ENCODE assay signal across 1 cellular context in the genomic region with DNA sequence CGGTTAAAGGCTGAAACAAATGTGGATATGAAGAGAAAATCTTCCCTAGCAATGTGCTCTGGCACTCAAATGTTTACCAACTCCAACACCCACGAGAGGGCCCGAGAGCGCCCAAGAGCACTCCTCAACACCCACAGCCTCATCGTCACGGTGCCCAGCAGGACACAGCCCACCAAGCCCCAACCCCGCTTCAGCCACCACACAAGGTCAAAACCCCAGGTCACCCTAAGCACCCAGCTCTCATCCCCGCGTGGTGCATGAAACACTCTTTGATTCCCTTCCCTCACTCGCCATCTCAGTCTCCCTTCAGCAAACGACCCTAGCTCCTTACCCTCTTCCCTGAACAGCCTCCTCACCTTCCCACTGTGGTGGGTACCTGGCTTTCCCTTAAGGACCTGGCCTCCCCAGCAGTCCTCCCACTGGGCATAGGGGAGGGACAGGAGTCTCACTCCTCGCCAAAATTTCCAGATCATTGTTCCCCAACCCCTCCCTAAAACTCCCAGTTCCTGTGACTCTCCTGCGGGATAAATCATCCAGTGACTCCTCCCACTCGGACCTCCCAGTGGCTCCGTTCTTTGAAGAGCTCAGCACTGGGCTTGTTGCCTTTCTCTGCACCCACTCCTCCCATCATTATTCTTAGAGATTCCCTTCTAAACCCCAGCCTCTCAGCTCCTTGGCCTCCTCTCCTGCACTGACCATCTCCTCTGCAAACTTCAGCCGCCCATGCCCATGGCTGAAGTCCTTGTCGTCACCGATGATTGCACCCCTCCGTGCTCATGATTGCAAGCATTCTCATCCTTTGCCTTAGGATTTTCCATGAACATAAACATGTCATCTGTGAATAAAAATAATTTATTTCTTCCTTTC.
TF ChIP-seq lines count a peak whose summit lies in the region.

No MANE protein-coding gene starts in this region.

TF ChIP-seq in GM23338, 12 proteins besides CTCF, POLR2A, EP300 and RAD21 (continued from another document):
- TF ChIP-seq, protein P1, sequence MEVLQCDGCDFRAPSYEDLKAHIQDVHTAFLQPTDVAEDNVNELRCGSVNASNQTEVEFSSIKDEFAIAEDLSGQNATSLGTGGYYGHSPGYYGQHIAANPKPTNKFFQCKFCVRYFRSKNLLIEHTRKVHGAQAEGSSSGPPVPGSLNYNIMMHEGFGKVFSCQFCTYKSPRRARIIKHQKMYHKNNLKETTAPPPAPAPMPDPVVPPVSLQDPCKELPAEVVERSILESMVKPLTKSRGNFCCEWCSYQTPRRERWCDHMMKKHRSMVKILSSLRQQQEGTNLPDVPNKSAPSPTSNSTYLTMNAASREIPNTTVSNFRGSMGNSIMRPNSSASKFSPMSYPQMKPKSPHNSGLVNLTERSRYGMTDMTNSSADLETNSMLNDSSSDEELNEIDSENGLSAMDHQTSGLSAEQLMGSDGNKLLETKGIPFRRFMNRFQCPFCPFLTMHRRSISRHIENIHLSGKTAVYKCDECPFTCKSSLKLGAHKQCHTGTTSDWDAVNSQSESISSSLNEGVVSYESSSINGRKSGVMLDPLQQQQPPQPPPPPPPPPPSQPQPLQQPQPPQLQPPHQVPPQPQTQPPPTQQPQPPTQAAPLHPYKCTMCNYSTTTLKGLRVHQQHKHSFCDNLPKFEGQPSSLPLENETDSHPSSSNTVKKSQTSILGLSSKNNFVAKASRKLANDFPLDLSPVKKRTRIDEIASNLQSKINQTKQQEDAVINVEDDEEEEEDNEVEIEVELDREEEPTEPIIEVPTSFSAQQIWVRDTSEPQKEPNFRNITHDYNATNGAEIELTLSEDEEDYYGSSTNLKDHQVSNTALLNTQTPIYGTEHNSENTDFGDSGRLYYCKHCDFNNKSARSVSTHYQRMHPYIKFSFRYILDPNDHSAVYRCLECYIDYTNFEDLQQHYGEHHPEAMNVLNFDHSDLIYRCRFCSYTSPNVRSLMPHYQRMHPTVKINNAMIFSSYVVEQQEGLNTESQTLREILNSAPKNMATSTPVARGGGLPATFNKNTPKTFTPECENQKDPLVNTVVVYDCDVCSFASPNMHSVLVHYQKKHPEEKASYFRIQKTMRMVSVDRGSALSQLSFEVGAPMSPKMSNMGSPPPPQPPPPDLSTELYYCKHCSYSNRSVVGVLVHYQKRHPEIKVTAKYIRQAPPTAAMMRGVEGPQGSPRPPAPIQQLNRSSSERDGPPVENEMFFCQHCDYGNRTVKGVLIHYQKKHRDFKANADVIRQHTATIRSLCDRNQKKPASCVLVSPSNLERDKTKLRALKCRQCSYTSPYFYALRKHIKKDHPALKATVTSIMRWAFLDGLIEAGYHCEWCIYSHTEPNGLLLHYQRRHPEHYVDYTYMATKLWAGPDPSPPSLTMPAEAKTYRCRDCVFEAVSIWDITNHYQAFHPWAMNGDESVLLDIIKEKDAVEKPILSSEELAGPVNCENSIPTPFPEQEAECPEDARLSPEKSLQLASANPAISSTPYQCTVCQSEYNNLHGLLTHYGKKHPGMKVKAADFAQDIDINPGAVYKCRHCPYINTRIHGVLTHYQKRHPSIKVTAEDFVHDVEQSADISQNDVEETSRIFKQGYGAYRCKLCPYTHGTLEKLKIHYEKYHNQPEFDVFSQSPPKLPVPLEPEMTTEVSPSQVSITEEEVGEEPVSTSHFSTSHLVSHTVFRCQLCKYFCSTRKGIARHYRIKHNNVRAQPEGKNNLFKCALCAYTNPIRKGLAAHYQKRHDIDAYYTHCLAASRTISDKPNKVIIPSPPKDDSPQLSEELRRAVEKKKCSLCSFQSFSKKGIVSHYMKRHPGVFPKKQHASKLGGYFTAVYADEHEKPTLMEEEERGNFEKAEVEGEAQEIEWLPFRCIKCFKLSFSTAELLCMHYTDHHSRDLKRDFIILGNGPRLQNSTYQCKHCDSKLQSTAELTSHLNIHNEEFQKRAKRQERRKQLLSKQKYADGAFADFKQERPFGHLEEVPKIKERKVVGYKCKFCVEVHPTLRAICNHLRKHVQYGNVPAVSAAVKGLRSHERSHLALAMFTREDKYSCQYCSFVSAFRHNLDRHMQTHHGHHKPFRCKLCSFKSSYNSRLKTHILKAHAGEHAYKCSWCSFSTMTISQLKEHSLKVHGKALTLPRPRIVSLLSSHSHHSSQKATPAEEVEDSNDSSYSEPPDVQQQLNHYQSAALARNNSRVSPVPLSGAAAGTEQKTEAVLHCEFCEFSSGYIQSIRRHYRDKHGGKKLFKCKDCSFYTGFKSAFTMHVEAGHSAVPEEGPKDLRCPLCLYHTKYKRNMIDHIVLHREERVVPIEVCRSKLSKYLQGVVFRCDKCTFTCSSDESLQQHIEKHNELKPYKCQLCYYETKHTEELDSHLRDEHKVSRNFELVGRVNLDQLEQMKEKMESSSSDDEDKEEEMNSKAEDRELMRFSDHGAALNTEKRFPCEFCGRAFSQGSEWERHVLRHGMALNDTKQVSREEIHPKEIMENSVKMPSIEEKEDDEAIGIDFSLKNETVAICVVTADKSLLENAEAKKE (CRISPR knock-in tag; IDR thresholded peaks at IDR 0.05): no peak
- TF ChIP-seq, protein P2, sequence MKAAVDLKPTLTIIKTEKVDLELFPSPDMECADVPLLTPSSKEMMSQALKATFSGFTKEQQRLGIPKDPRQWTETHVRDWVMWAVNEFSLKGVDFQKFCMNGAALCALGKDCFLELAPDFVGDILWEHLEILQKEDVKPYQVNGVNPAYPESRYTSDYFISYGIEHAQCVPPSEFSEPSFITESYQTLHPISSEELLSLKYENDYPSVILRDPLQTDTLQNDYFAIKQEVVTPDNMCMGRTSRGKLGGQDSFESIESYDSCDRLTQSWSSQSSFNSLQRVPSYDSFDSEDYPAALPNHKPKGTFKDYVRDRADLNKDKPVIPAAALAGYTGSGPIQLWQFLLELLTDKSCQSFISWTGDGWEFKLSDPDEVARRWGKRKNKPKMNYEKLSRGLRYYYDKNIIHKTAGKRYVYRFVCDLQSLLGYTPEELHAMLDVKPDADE (IDR thresholded peaks at IDR 0.05): no peak
- no peak for TF ChIP-seq EZH2 (IDR thresholded peaks at IDR 0.05; ENCODE audit: low read depth, unreplicated experiment)
- TF ChIP-seq CREB1 (CRISPR knock-in tag; IDR thresholded peaks at IDR 0.05; ENCODE audit: low read depth): no peak
- TF ChIP-seq, protein P3, sequence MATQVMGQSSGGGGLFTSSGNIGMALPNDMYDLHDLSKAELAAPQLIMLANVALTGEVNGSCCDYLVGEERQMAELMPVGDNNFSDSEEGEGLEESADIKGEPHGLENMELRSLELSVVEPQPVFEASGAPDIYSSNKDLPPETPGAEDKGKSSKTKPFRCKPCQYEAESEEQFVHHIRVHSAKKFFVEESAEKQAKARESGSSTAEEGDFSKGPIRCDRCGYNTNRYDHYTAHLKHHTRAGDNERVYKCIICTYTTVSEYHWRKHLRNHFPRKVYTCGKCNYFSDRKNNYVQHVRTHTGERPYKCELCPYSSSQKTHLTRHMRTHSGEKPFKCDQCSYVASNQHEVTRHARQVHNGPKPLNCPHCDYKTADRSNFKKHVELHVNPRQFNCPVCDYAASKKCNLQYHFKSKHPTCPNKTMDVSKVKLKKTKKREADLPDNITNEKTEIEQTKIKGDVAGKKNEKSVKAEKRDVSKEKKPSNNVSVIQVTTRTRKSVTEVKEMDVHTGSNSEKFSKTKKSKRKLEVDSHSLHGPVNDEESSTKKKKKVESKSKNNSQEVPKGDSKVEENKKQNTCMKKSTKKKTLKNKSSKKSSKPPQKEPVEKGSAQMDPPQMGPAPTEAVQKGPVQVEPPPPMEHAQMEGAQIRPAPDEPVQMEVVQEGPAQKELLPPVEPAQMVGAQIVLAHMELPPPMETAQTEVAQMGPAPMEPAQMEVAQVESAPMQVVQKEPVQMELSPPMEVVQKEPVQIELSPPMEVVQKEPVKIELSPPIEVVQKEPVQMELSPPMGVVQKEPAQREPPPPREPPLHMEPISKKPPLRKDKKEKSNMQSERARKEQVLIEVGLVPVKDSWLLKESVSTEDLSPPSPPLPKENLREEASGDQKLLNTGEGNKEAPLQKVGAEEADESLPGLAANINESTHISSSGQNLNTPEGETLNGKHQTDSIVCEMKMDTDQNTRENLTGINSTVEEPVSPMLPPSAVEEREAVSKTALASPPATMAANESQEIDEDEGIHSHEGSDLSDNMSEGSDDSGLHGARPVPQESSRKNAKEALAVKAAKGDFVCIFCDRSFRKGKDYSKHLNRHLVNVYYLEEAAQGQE (IDR thresholded peaks at IDR 0.05; ENCODE audit: unreplicated experiment): no peak
- TF ChIP-seq JUNB (IDR thresholded peaks at IDR 0.05; ENCODE audit: unreplicated experiment): no peak
TF ChIP-seq in GM23338: peak in this region for 0.
